Comparison of ENCODE assay signal across 19 cellular contexts in genomic region chrX:1139101-1139500, GRCh38.
A peak's percentile ranks its signal among the peaks of the same experiment; 100 is the strongest.
DNase-seq lines count a peak whose midpoint lies in the region; ATAC-seq and TF ChIP-seq lines count a peak whose summit lies in the region.
"Had no signal": no experiment of that assay in that cellular context is flagged by ENCODE, and none has a peak within 500 bp of the region (broad histone marks: within the 10 kb centered on the region; RNA-seq: fewer than 3 reads in every experiment).

No MANE protein-coding gene starts in this region.

- H3K18ac ChIP-seq in H9 (ENCODE audit: insufficient read length, low read depth, low read length) = no peak overlapping the region

- TF ChIP-seq EP300 in SK-N-SH (IDR thresholded peaks at IDR 0.05; ENCODE audit: borderline replicate concordance in 1 of 2, low read depth in 1 of 2, low read length in 1 of 2) = no peak

- no peak overlapping the region for H3K4me3 ChIP-seq in SK-N-SH (ENCODE audit: low read depth in 2 of 2, low read length in 1 of 2)
- H3K4me3 ChIP-seq in endodermal cell (ENCODE audit: low read length) = no peak overlapping the region
- H3K4me3 ChIP-seq in neural progenitor cell = no peak overlapping the region
- H3K4me3 ChIP-seq: A549 had no signal

- no peak overlapping the region for H3T11ph ChIP-seq in H9 (ENCODE audit: low read length)

- H3K23ac ChIP-seq in H9 (ENCODE audit: insufficient read length, low read depth, low read length) = no peak overlapping the region

- H2BK15ac ChIP-seq in H9 (ENCODE audit: low read depth, low read length) = no peak overlapping the region

- H3K4me1 ChIP-seq in SK-N-SH (ENCODE audit: control insufficient read depth in 1 of 2, insufficient read depth in 2 of 2, low read depth in 1 of 2, low read length in 1 of 2) (no peaks in the 10 kb centered on the region), H9 (ENCODE audit: insufficient read depth, low read length) (no peaks in the 10 kb centered on the region), endodermal cell (ENCODE audit: control insufficient read depth, insufficient read depth, low read length) (no peaks in the 10 kb centered on the region), neural progenitor cell (peaks cover 6% of the 10 kb centered on the region)
- H3K4me1 ChIP-seq: A549, Caco-2 had no signal

- H4K5ac ChIP-seq in H9 (ENCODE audit: insufficient read length, low read depth, low read length) = no peak overlapping the region

- no peak overlapping the region for H3K9ac ChIP-seq in SK-N-SH
- H3K9ac ChIP-seq in H9 (ENCODE audit: extremely low read depth, insufficient read length, low read length) = no peak overlapping the region
- H3K9ac ChIP-seq in endodermal cell (ENCODE audit: extremely low read depth, low read length, poor library complexity, severe bottlenecking) = no peak overlapping the region
- no peak overlapping the region for H3K9ac ChIP-seq in neural progenitor cell

- TF ChIP-seq CTCF in SK-N-SH (IDR thresholded peaks at IDR 0.05) (no peak), H9 (conservative IDR thresholded peaks at IDR 0.05) (no peak), endodermal cell (conservative IDR thresholded peaks at IDR 0.05) (no peak), neural progenitor cell (IDR thresholded peaks at IDR 0.05) (no peak)

- H3K56ac ChIP-seq in H9 (ENCODE audit: insufficient read length, low read depth, low read length) = no peak overlapping the region

- TF ChIP-seq RAD21 in SK-N-SH (IDR thresholded peaks at IDR 0.05; ENCODE audit: low read length) = no peak

- H3K27ac ChIP-seq in SK-N-SH (ENCODE audit: low read depth in 2 of 2, low read length in 1 of 2) = no peak overlapping the region
- no peak overlapping the region for H3K27ac ChIP-seq in H9 (ENCODE audit: insufficient read length, low read depth, low read length)
- no peak overlapping the region for H3K27ac ChIP-seq in endodermal cell (ENCODE audit: low read depth, low read length)
- H3K27ac ChIP-seq in neural progenitor cell = no peak overlapping the region
- H3K27ac ChIP-seq: 22Rv1, A549, C4-2B had no signal

- peak overlapping the region; percentile 65; the same call in 1 of the 2 replicates for H3K14ac ChIP-seq in H9 (ENCODE audit: insufficient read depth, low read length)

- H3K36me3 Mint-ChIP-seq in H9 (ENCODE audit: insufficient read depth in 1 of 3, low read depth in 3 of 3) (peaks cover 0 to 7% (median 0%) of the 10 kb centered on the region in 3 experiments; a peak in 2 of 7 replicates), endodermal cell (ENCODE audit: low read depth) (peaks cover 3% of the 10 kb centered on the region), neural progenitor cell (no peaks in the 10 kb centered on the region)

- H3K36me3 ChIP-seq in SK-N-SH (replicated peaks in 1 of 2; ENCODE audit: control insufficient read depth in 1 of 2, insufficient read depth in 2 of 2, low read length in 1 of 2) (no peaks in the 10 kb centered on the region), endodermal cell (ENCODE audit: control insufficient read depth, insufficient read depth, low read length) (no peaks in the 10 kb centered on the region), neural progenitor cell (no peaks in the 10 kb centered on the region)

- H3K4me3 Mint-ChIP-seq in H9 (no peak overlapping the region), endodermal cell (no peak overlapping the region), neural progenitor cell (no peak overlapping the region)
- H3K4me3 Mint-ChIP-seq: CD4-positive, alpha-beta T cell had no signal

- H4K91ac ChIP-seq in H9 (ENCODE audit: insufficient read length, low read depth, low read length) = no peak overlapping the region

- H3K27me3 ChIP-seq in SK-N-SH (ENCODE audit: insufficient read depth) (peaks cover 36% of the 10 kb centered on the region), H9 (ENCODE audit: insufficient read depth, low read length) (no peaks in the 10 kb centered on the region), endodermal cell (ENCODE audit: control insufficient read depth, insufficient read depth, low read length, poor library complexity, severe bottlenecking) (no peaks in the 10 kb centered on the region), neural progenitor cell (no peaks in the 10 kb centered on the region)

- H3K27ac Mint-ChIP-seq in H9 = no peak overlapping the region
- no peak overlapping the region for H3K27ac Mint-ChIP-seq in endodermal cell
- no peak overlapping the region for H3K27ac Mint-ChIP-seq in neural progenitor cell
- H3K27ac Mint-ChIP-seq: CD4-positive, alpha-beta T cell had no signal

- H3K9me3 Mint-ChIP-seq in H9 (peaks cover 4 to 6% of the 10 kb centered on the region in 2 experiments; a peak in 2 of 5 replicates), endodermal cell (peaks cover 6% of the 10 kb centered on the region), neural progenitor cell (peaks cover 8% of the 10 kb centered on the region)
- H3K9me3 Mint-ChIP-seq: CD4-positive, alpha-beta T cell had no signal

- H3F3A ChIP-seq in SK-N-SH (replicated peaks; ENCODE audit: insufficient read depth) (no peaks in the 10 kb centered on the region), neural progenitor cell (ENCODE audit: low read depth) (peaks cover 11% of the 10 kb centered on the region)

- H3K79me2 ChIP-seq in SK-N-SH (ENCODE audit: insufficient read depth) (no peaks in the 10 kb centered on the region), H9 (ENCODE audit: insufficient read depth, low read length) (no peaks in the 10 kb centered on the region), neural progenitor cell (ENCODE audit: low read depth) (no peaks in the 10 kb centered on the region)

- CTCF ChIA-PET in SK-N-SH (lab: Yijun Ruan, JAX) = no interaction called here

- H3K4me2 ChIP-seq in SK-N-SH (peak overlapping the region; percentile 41; the same call in 1 of the 2 replicates), H9 (ENCODE audit: insufficient read depth, insufficient read length, low read length) (no peak overlapping the region), neural progenitor cell (no peak overlapping the region)
- H3K4me2 ChIP-seq: A549 had no signal

- no peaks in the 10 kb centered on the region for H4K20me1 ChIP-seq in SK-N-SH (ENCODE audit: insufficient read depth)
- no peaks in the 10 kb centered on the region for H4K20me1 ChIP-seq in H9 (ENCODE audit: control insufficient read depth, insufficient read depth, insufficient read length)
- H4K20me1 ChIP-seq in neural progenitor cell (ENCODE audit: low read depth) = no peaks in the 10 kb centered on the region

- no peaks in the 10 kb centered on the region for H3K79me1 ChIP-seq in H9 (ENCODE audit: insufficient read depth, low read depth, low read length, poor library complexity, severe bottlenecking)

- H4K8ac ChIP-seq in H9 (replicated peaks; ENCODE audit: insufficient read length, low read depth, low read length) = no peak overlapping the region

- H2BK20ac ChIP-seq in H9 (ENCODE audit: low read depth, low read length, poor library complexity, severe bottlenecking) = no peak overlapping the region

- DNase-seq in SK-N-SH = no peak
- no peak for DNase-seq in H9
- peak; percentile 41 for DNase-seq in endodermal cell
- no peak for DNase-seq in neural progenitor cell (ENCODE audit: low spot score)
- DNase-seq in NCI-H2029 (lab: John Stamatoyannopoulos, UW) = no peak
- no peak for DNase-seq in NCI-H1694 (lab: John Stamatoyannopoulos, UW)
- DNase-seq: AML-193; Caco-2; CD4-positive, alpha-beta T cell; DMS153; DMS79; GDM1; GOT3; H7 had no signal

- POLR2A ChIA-PET in SK-N-SH (lab: Yijun Ruan, JAX) = no interaction called here

- H2AFZ ChIP-seq in SK-N-SH (ENCODE audit: low read depth) (no peak overlapping the region), H9 (ENCODE audit: low read length) (no peak overlapping the region), neural progenitor cell (replicated peaks) (peak overlapping the region; percentile 10)

- no peak overlapping the region for H2AK5ac ChIP-seq in H9 (ENCODE audit: insufficient read length, low read length)

- H3K27me3 Mint-ChIP-seq in H9 (ENCODE audit: low read depth) (peaks cover 3% of the 10 kb centered on the region; the same call in 1 of the 2 replicates), endodermal cell (ENCODE audit: insufficient read depth) (no peaks in the 10 kb centered on the region), neural progenitor cell (ENCODE audit: insufficient read depth, low read depth) (peaks cover 7% of the 10 kb centered on the region)
- H3K27me3 Mint-ChIP-seq: CD4-positive, alpha-beta T cell had no signal

- H2BK120ac ChIP-seq in H9 (ENCODE audit: low read depth, low read length, poor library complexity, severe bottlenecking) = no peak overlapping the region

- no peak overlapping the region for H2BK5ac ChIP-seq in H9 (ENCODE audit: insufficient read length, low read length)

- no peak overlapping the region for H3K4ac ChIP-seq in H9 (ENCODE audit: low read depth, low read length)

- H3K23me2 ChIP-seq in H9 (ENCODE audit: insufficient read length, low read depth, low read length, poor library complexity, severe bottlenecking) = no peaks in the 10 kb centered on the region

- peaks cover 7 to 8% of the 10 kb centered on the region in 2 experiments for H3K4me1 Mint-ChIP-seq in H9
- H3K4me1 Mint-ChIP-seq in endodermal cell = peaks cover 11% of the 10 kb centered on the region
- peaks cover 8% of the 10 kb centered on the region for H3K4me1 Mint-ChIP-seq in neural progenitor cell

- H3K9me3 ChIP-seq in SK-N-SH (no peaks in the 10 kb centered on the region), H9 (ENCODE audit: control insufficient read depth, low read depth, low read length) (no peaks in the 10 kb centered on the region), endodermal cell (ENCODE audit: control insufficient read depth, low read length) (no peaks in the 10 kb centered on the region), neural progenitor cell (ENCODE audit: low read depth) (no peaks in the 10 kb centered on the region)
- H3K9me3 ChIP-seq: A549, Caco-2 had no signal

- WGBS in SK-N-SH (ENCODE audit: low lambda C conversion rate) = 14% methylated on average over 11 of the region's 11 CpGs
- no CpG with 5 or more reads among the region's 11 CpGs for WGBS in H9 (ENCODE audit: extremely low coverage, insufficient read length, low lambda C conversion rate)
- WGBS in endodermal cell (ENCODE audit: insufficient coverage in 1 of 2, insufficient read length in 1 of 2), 2 experiments = 93 to 99% methylated on average over 11 of the region's 11 CpGs

- no peaks in the 10 kb centered on the region for H3K9me2 ChIP-seq in SK-N-SH

- no peak overlapping the region for H2BK12ac ChIP-seq in H9 (ENCODE audit: insufficient read length, low read depth, low read length)

- ATAC-seq in SK-N-SH treated with all-trans-retinoic acid at 6 μM for 48 hours (no peak), GM18517 (IDR thresholded peaks at IDR 0.05; ENCODE audit: unreplicated experiment) (no peak)
- ATAC-seq: A549 had no signal

TF ChIP-seq in SK-N-SH, 30 proteins besides CTCF, POLR2A, EP300 and RAD21 (continues in another document):
- no peak for TF ChIP-seq RCOR1 (IDR thresholded peaks at IDR 0.05; ENCODE audit: low read length)
- no peak for TF ChIP-seq GABPA (IDR thresholded peaks at IDR 0.05; ENCODE audit: low read depth)
- no peak for TF ChIP-seq POLR2AphosphoS5 (IDR thresholded peaks at IDR 0.05; ENCODE audit: low read depth, low read length)
